In genomic region chr12:51388826-51389225, GRCh38 we compare ENCODE assay signal across 19 cellular contexts. TPM values are rescaled to one million over a fixed set of nuclear protein-coding genes. Genes with fewer than 3 reads are reported as not detected.
A peak's percentile ranks its signal among the peaks of the same experiment; 100 is the strongest.
DNase-seq lines count a peak whose midpoint lies in the region; ATAC-seq and TF ChIP-seq lines count a peak whose summit lies in the region.
"Had no signal": no experiment of that assay in that cellular context is flagged by ENCODE, and none has a peak within 500 bp of the region (broad histone marks: within the 10 kb centered on the region; RNA-seq: fewer than 3 reads in every experiment).

No MANE protein-coding gene starts in this region.

- peaks cover 15% of the 10 kb centered on the region for H3K36me3 ChIP-seq in NT2/D1 (ENCODE audit: insufficient read depth, insufficient read length, low read length)
- H3K36me3 ChIP-seq: gastroesophageal sphincter, HAP-1 had no signal

- H3K9ac ChIP-seq in NT2/D1 (ENCODE audit: insufficient read length, low read depth): peak overlapping the region; percentile 33

- ATAC-seq in CD4-positive, alpha-beta T cell (ENCODE audit: poor library complexity): no peak

- no peaks in the 10 kb centered on the region for H3K9me3 ChIP-seq in CD4-positive, alpha-beta T cell (ENCODE audit: control insufficient read depth, low read length)
- no peaks in the 10 kb centered on the region for H3K9me3 ChIP-seq in NT2/D1 (ENCODE audit: insufficient read depth, low read length)
- H3K9me3 ChIP-seq: gastroesophageal sphincter, HAP-1 had no signal

- TF ChIP-seq CTCF in CD4-positive, alpha-beta T cell (IDR thresholded peaks at IDR 0.05): no peak
- TF ChIP-seq CTCF in endothelial cell (IDR thresholded peaks at IDR 0.05; ENCODE audit: unreplicated experiment) (no peak), nephron (IDR thresholded peaks at IDR 0.05; ENCODE audit: unreplicated experiment in 3 of 3) (no peak), nephron progenitor cell (IDR thresholded peaks at IDR 0.05) (no peak)

- no peak overlapping the region for H3K27ac ChIP-seq in CD4-positive, alpha-beta T cell (ENCODE audit: low read depth, low read length)
- H3K27ac ChIP-seq: gastroesophageal sphincter had no signal

- intact Hi-C loops in CD4-positive, alpha-beta T cell (cut with DNase I, micrococcal nuclease): no loop called here

- no peak overlapping the region for H3K4me3 ChIP-seq in NT2/D1 (ENCODE audit: insufficient read length, low read depth)
- H3K4me3 ChIP-seq: gastroesophageal sphincter, HAP-1 had no signal

- no peaks in the 10 kb centered on the region for H3K27me3 Mint-ChIP-seq in CD4-positive, alpha-beta T cell
- H3K27me3 Mint-ChIP-seq in endothelial cell (ENCODE audit: unreplicated experiment): peaks cover 10% of the 10 kb centered on the region
- H3K27me3 Mint-ChIP-seq in nephron (ENCODE audit: low read depth): peaks cover 63% of the 10 kb centered on the region
- peaks cover 51% of the 10 kb centered on the region for H3K27me3 Mint-ChIP-seq in nephron progenitor cell (ENCODE audit: low read depth, poor library complexity)
- H3K27me3 Mint-ChIP-seq: activated T-helper 17 cell treated with anti-CD3 and anti-CD28 coated beads, Interleukin-2, amount 50 U/mL, for 72 hours had no signal

- POLR2A ChIA-PET in CD4-positive, alpha-beta T cell (lab: Charles Lee): interaction anchor here (1.3 to 7.7 kb wide), 2 partner anchors 9 to 19 kb away, joined by 3 to 57 read pairs; no protein-coding TSS in a partner anchor
- POLR2A ChIA-PET in HEK293T (lab: Yijun Ruan, JAX): no interaction called here

- peaks cover 74% of the 10 kb centered on the region for H3K4me1 Mint-ChIP-seq in CD4-positive, alpha-beta T cell (ENCODE audit: low read depth)
- H3K4me1 Mint-ChIP-seq in endothelial cell (ENCODE audit: unreplicated experiment) (peaks cover 60% of the 10 kb centered on the region), nephron (peaks cover 24% of the 10 kb centered on the region), nephron progenitor cell (peaks cover 40% of the 10 kb centered on the region)

- CTCF ChIA-PET in CD4-positive, alpha-beta T cell (lab: Charles Lee): interaction anchor here (1.3 kb wide), 1 partner anchor 47 kb away, joined by 4 read pairs; no protein-coding TSS in a partner anchor
- CTCF ChIA-PET in HEK293T (lab: Yijun Ruan, JAX): interaction anchor here (1.0 kb wide), 1 partner anchor 17 kb away, joined by 4 read pairs; no protein-coding TSS in a partner anchor

- DNase-seq in CD4-positive, alpha-beta T cell: no peak
- DNase-seq in NT2/D1 (ENCODE audit: low read depth, low spot score) (no peak), endothelial cell (ENCODE audit: low spot score) (no peak), H4 (ENCODE audit: low spot score) (no peak), SK-N-DZ (ENCODE audit: low spot score) (no peak), nephron progenitor cell (no peak), HEK293T (ENCODE audit: extremely low spot score) (no peak)
- DNase-seq: activated CD4-positive, CD25-positive, alpha-beta regulatory T cell treated with anti-CD3 and anti-CD28 coated beads, Interleukin-2, amount 50 U/mL, for 72 hours; effector CD8-positive, alpha-beta T cell; NCI-H1048; NCI-H526; occipital lobe had no signal

- H3K4me1 ChIP-seq in NT2/D1 (ENCODE audit: insufficient read depth, insufficient read length): peaks cover 23% of the 10 kb centered on the region

- peak overlapping the region; percentile 58 for H3K27ac Mint-ChIP-seq in CD4-positive, alpha-beta T cell
- H3K27ac Mint-ChIP-seq in endothelial cell (ENCODE audit: unreplicated experiment) (peak overlapping the region; percentile 32), nephron (peak overlapping the region in 1 of 3 experiments; percentile 11), nephron progenitor cell (no peak overlapping the region)

- H3K27me3 ChIP-seq in CD4-positive, alpha-beta T cell (ENCODE audit: control insufficient read depth, insufficient read depth, low read length): no peaks in the 10 kb centered on the region
- no peaks in the 10 kb centered on the region for H3K27me3 ChIP-seq in NT2/D1 (ENCODE audit: insufficient read depth, insufficient read length)

- H3K9me3 Mint-ChIP-seq in CD4-positive, alpha-beta T cell: no peaks in the 10 kb centered on the region
- H3K9me3 Mint-ChIP-seq in endothelial cell (ENCODE audit: unreplicated experiment) (no peaks in the 10 kb centered on the region), nephron (no peaks in the 10 kb centered on the region), nephron progenitor cell (no peaks in the 10 kb centered on the region)
- H3K9me3 Mint-ChIP-seq: activated T-helper 17 cell treated with anti-CD3 and anti-CD28 coated beads, Interleukin-2, amount 50 U/mL, for 72 hours had no signal

- H3K4me3 Mint-ChIP-seq in CD4-positive, alpha-beta T cell: peak overlapping the region; percentile 38
- no peak overlapping the region for H3K4me3 Mint-ChIP-seq in endothelial cell (ENCODE audit: unreplicated experiment)
- peak overlapping the region in 2 of 3 experiments; percentile 7 to 20 for H3K4me3 Mint-ChIP-seq in nephron
- no peak overlapping the region for H3K4me3 Mint-ChIP-seq in nephron progenitor cell
- H3K4me3 Mint-ChIP-seq: activated T-helper 17 cell treated with anti-CD3 and anti-CD28 coated beads, Interleukin-2, amount 50 U/mL, for 72 hours had no signal

- peaks cover 7% of the 10 kb centered on the region for H3K36me3 Mint-ChIP-seq in CD4-positive, alpha-beta T cell (ENCODE audit: low read depth)
- H3K36me3 Mint-ChIP-seq in endothelial cell (ENCODE audit: low read depth, unreplicated experiment): peaks cover 9% of the 10 kb centered on the region
- no peaks in the 10 kb centered on the region for H3K36me3 Mint-ChIP-seq in nephron (ENCODE audit: low read depth)
- H3K36me3 Mint-ChIP-seq in nephron progenitor cell (ENCODE audit: low read depth): no peaks in the 10 kb centered on the region

TF ChIP-seq in HEK293T, 16 proteins besides CTCF, POLR2A, EP300 and RAD21:
- no peak for TF ChIP-seq LEF1 (IDR thresholded peaks at IDR 0.05; ENCODE audit: borderline replicate concordance)
- no peak for TF ChIP-seq FOXA1 (IDR thresholded peaks at IDR 0.05)
- TF ChIP-seq BHLHE40 (IDR thresholded peaks at IDR 0.05; ENCODE audit: borderline replicate concordance): no peak

RNA-seq across cellular contexts. Expression of gene GALNT6, which starts 2.4 kb away (rescaled TPM):
- total RNA-seq in CD4-positive, alpha-beta T cell: 10 to 100 TPM; 10.2 to 13.7 TPM
- total RNA-seq in endothelial cell (ENCODE audit: unreplicated experiment): 12.5 TPM
- 0.06 TPM in 1 of 2 replicates, not detected in the other for total RNA-seq in H4 (2014; rRNA removed; shearing (Covaris generic))
- 31.4 and 57.6 TPM in 2 replicates for polyA plus RNA-seq in SK-N-DZ (2014; cell fraction: cytosol; rRNA removed)
- polyA plus RNA-seq in SK-N-DZ (2014; cell fraction: nucleus; rRNA removed): 12.0 and 16.9 TPM in 2 replicates

RNA-seq across cellular contexts. Expression of gene SLC4A8, which starts 35.8 kb away (rescaled TPM):
- 1 to 10 TPM; 1.3 to 1.8 TPM for total RNA-seq in CD4-positive, alpha-beta T cell
- 16.7 TPM for total RNA-seq in endothelial cell (ENCODE audit: unreplicated experiment)
- 2.1 and 2.6 TPM in 2 replicates for total RNA-seq in H4 (2014; rRNA removed; shearing (Covaris generic))
- polyA plus RNA-seq in SK-N-DZ (2014; cell fraction: cytosol; rRNA removed): 18.4 and 19.1 TPM in 2 replicates
- 31.2 and 49.7 TPM in 2 replicates for polyA plus RNA-seq in SK-N-DZ (2014; cell fraction: nucleus; rRNA removed)
- total RNA-seq: HT-29 had no signal

RNA-seq across cellular contexts. Expression of gene CELA1, which starts 42.3 kb away (rescaled TPM):
- 1 to 10 TPM in 1 of 2 experiments, under 1 TPM in 1; 0.85 to 1.2 TPM for total RNA-seq in CD4-positive, alpha-beta T cell
- not detected for total RNA-seq in endothelial cell (ENCODE audit: unreplicated experiment)
- not detected in 2 replicates for total RNA-seq in H4 (2014; rRNA removed; shearing (Covaris generic))
- not detected in 2 replicates for polyA plus RNA-seq in SK-N-DZ (2014; cell fraction: cytosol; rRNA removed)
- not detected in 2 replicates for polyA plus RNA-seq in SK-N-DZ (2014; cell fraction: nucleus; rRNA removed)
- total RNA-seq: activated T-helper 17 cell treated with anti-CD3 and anti-CD28 coated beads, Interleukin-2, amount 50 U/mL, for 72 hours; gastroesophageal sphincter; HT-29; left colon; occipital lobe; SK-MEL-5 had no signal

Comparison
In these comparisons a context has a peak if more than half of its experiments do, and no peak if none do; other contexts are left out.
1. H3K4me3 Mint-ChIP-seq: peak in CD4-positive, alpha-beta T cell (single experiment) and nephron (2 of 3); none in endothelial cell (single experiment) and nephron progenitor cell (single experiment).
2. RNA of gene GALNT6, which starts 2.4 kb away (total RNA-seq): 10.2 to 13.7 TPM in CD4-positive, alpha-beta T cell and 12.5 TPM in endothelial cell (single experiment); 0.06 TPM in H4; every median in the first group is over 10 times any median in the second.